ENCODE assay signal across 12 cellular contexts in the genomic region with DNA sequence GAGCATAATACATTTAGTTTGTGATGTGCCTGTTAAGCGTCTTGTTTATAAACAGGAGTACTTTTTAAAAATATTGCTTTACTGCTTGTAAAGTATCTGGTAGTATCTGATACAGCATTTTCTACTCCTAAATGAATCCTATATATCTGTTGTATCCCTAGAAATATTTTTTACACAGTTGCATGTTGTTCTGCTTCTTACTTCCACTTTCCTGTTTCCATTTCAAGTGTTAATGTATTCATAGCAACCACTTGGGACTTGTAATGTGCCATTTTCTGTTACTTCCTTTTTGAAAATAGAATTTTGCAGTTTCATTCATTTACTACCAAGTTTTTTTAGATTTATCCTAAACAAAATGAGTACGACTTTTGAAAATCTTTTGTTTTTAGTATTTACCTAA. TPM values are rescaled to one million over a fixed set of nuclear protein-coding genes. Genes with fewer than 3 reads are reported as not detected.
A peak's percentile ranks its signal among the peaks of the same experiment; 100 is the strongest.
DNase-seq lines count a peak whose midpoint lies in the region; ATAC-seq and TF ChIP-seq lines count a peak whose summit lies in the region.
"Had no signal": no experiment of that assay in that cellular context is flagged by ENCODE, and none has a peak within 500 bp of the region (broad histone marks: within the 10 kb centered on the region; RNA-seq: fewer than 3 reads in every experiment).

No MANE protein-coding gene starts in this region.

- no peak overlapping the region for H3K27ac ChIP-seq in mesenchymal stem cell (ENCODE audit: low read length, poor library complexity, severe bottlenecking)

- H3K9ac ChIP-seq in mesenchymal stem cell (ENCODE audit: low read length) = no peak overlapping the region

- no peak overlapping the region for H3K4me2 ChIP-seq in mesenchymal stem cell (ENCODE audit: low read length, poor library complexity, severe bottlenecking)

- H2BK12ac ChIP-seq in mesenchymal stem cell (ENCODE audit: low read length in 2 of 2) = no peak overlapping the region

- no peak overlapping the region for H2AFZ ChIP-seq in mesenchymal stem cell (ENCODE audit: low read depth, low read length)

- H2BK5ac ChIP-seq in mesenchymal stem cell (ENCODE audit: low read depth, low read length, poor library complexity, severe bottlenecking) = no peak overlapping the region

- H3K4ac ChIP-seq in mesenchymal stem cell (ENCODE audit: low read depth in 1 of 2, low read length in 2 of 2) = no peak overlapping the region

- H4K8ac ChIP-seq in mesenchymal stem cell (ENCODE audit: low read length) = no peak overlapping the region

- H3K4me1 ChIP-seq in mesenchymal stem cell (ENCODE audit: control insufficient read depth, insufficient read depth, low read depth, low read length) = no peaks in the 10 kb centered on the region

- no peak overlapping the region for H3K18ac ChIP-seq in mesenchymal stem cell (ENCODE audit: low read depth in 1 of 2, low read length in 2 of 2)

- no CpG with 5 or more reads among the region's 2 CpGs for WGBS in mesenchymal stem cell

- no peak overlapping the region for H3K4me3 ChIP-seq in mesenchymal stem cell (ENCODE audit: insufficient read depth in 1 of 2, low read depth in 1 of 2, low read length in 2 of 2)
- H3K4me3 ChIP-seq: mucosa of descending colon had no signal

- peaks cover 12% of the 10 kb centered on the region for H3K79me1 ChIP-seq in mesenchymal stem cell (replicated peaks; ENCODE audit: low read length, poor library complexity, severe bottlenecking)

- no peak overlapping the region for H3K23ac ChIP-seq in mesenchymal stem cell (ENCODE audit: low read length in 2 of 2)

- no peak overlapping the region for H2BK15ac ChIP-seq in mesenchymal stem cell (ENCODE audit: low read depth, poor library complexity, severe bottlenecking)

- no peak overlapping the region for H3K14ac ChIP-seq in mesenchymal stem cell (ENCODE audit: low read length in 2 of 2)

- peak; percentile 88 for ATAC-seq in HG03159 (IDR thresholded peaks at IDR 0.05; ENCODE audit: unreplicated experiment)
- ATAC-seq: mucosa of descending colon had no signal

- DNase-seq in GM10266 (ENCODE audit: extremely low spot score) (peak; percentile 17), GM20000 (ENCODE audit: low spot score) (peak; percentile 23), SKM-1 (lab: John Stamatoyannopoulos, UW; ENCODE audit: unreplicated experiment) (peak; percentile 9), GOT3 (lab: John Stamatoyannopoulos, UW) (no peak), NCI-H1092 treated with DMSO at 0.1 percent for 48 hours (lab: John Stamatoyannopoulos, UW) (no peak), NCI-H1417 (lab: John Stamatoyannopoulos, UW) (no peak), mesenchymal stem cell (no peak)
- DNase-seq: CD4-positive, alpha-beta memory T cell; mucosa of descending colon; stimulated activated CD4-positive, alpha-beta T cell treated with anti-CD3 and anti-CD28 coated beads, Interleukin-12 subunit alpha, Interleukin-12 subunit beta, amount 100 ng/mL, for 4 hours; substantia nigra had no signal

- no peaks in the 10 kb centered on the region for H3K27me3 ChIP-seq in mesenchymal stem cell (ENCODE audit: control insufficient read depth in 1 of 2, insufficient read depth in 1 of 2, low read length in 2 of 2)

- no peak overlapping the region for H2BK120ac ChIP-seq in mesenchymal stem cell (ENCODE audit: low read depth, low read length)

- no peak overlapping the region for H4K91ac ChIP-seq in mesenchymal stem cell (ENCODE audit: low read length)

- H3K9me3 ChIP-seq in mesenchymal stem cell (ENCODE audit: control insufficient read depth, low read length) = no peaks in the 10 kb centered on the region
- H3K9me3 ChIP-seq: mucosa of descending colon had no signal

- no peak for TF ChIP-seq CTCF in GM10266 (IDR thresholded peaks at IDR 0.05; ENCODE audit: control insufficient read depth, insufficient read depth, low read depth, missing control alignments)
- no peak for TF ChIP-seq CTCF in GM20000 (IDR thresholded peaks at IDR 0.05; ENCODE audit: extremely low read depth, missing control alignments)

- no peak overlapping the region for H2AK5ac ChIP-seq in mesenchymal stem cell (ENCODE audit: low read length, severe bottlenecking)

- peaks cover 12 to 97% of the 10 kb centered on the region in 2 experiments for H3K36me3 ChIP-seq in mesenchymal stem cell (ENCODE audit: control insufficient read depth in 1 of 2, insufficient read depth in 2 of 2, low read depth in 1 of 2, low read length in 2 of 2)

RNA-seq across cellular contexts. Expression of a gene that starts 24.9 kb away (rescaled TPM):
- polyA plus RNA-seq in mesenchymal stem cell (2013, experiment 1 of 2) = 17.2 TPM
- polyA plus RNA-seq in mesenchymal stem cell (2013, experiment 2 of 2) = 15.9 TPM

Comparison
In these comparisons a context has a peak if more than half of its experiments do, and no peak if none do; other contexts are left out.
1. DNase-seq: peak in GM10266 (single experiment), GM20000 (single experiment) and SKM-1 (single experiment); none in GOT3 (single experiment), NCI-H1092 treated with DMSO at 0.1 percent for 48 hours (single experiment), NCI-H1417 (0 of 3) and mesenchymal stem cell (single experiment).